ENCODE assay signal across 1 cellular context in genomic region chr15:58384667-58385066, GRCh38.
TF ChIP-seq lines count a peak whose summit lies in the region.

No MANE protein-coding gene starts in this region.

TF ChIP-seq in K562, 482 proteins besides CTCF, POLR2A, EP300 and RAD21 (continued from another document):
- TF ChIP-seq RBBP5 (IDR thresholded peaks at IDR 0.05; ENCODE audit: borderline replicate concordance, insufficient read depth, low read length, poor library complexity, severe bottlenecking) (no peak), NKRF (IDR thresholded peaks at IDR 0.05; ENCODE audit: borderline replicate concordance) (no peak), ZNF395 (CRISPR knock-in tag; IDR thresholded peaks at IDR 0.05) (no peak), SMAD2 (IDR thresholded peaks at IDR 0.05; ENCODE audit: low read depth, low read length) (no peak), TARDBP (IDR thresholded peaks at IDR 0.05) (no peak), FOXA3 (CRISPR knock-in tag; conservative IDR thresholded peaks at IDR 0.05 in 1 of 2, IDR thresholded peaks at IDR 0.05 in 1 of 2) (no peak), CUX1 (CRISPR knock-in tag; IDR thresholded peaks at IDR 0.05) (no peak), ZNF274 (IDR thresholded peaks at IDR 0.05; ENCODE audit: borderline replicate concordance, low read depth, low read length) (no peak), ZBTB7A (IDR thresholded peaks at IDR 0.05; ENCODE audit: borderline replicate concordance, control insufficient read depth, low read depth, low read length) (no peak), RBM25 (IDR thresholded peaks at IDR 0.05; ENCODE audit: low read depth, low read length, severe bottlenecking) (no peak), POU5F1 (IDR thresholded peaks at IDR 0.05; ENCODE audit: borderline replicate concordance, low read depth, low read length, partially characterized antibody) (no peak), PPARD (CRISPR knock-in tag; IDR thresholded peaks at IDR 0.05) (no peak), CHD1 (IDR thresholded peaks at IDR 0.05; ENCODE audit: low read length) (no peak)
